ENCODE assay signal across 20 cellular contexts in the genomic region with DNA sequence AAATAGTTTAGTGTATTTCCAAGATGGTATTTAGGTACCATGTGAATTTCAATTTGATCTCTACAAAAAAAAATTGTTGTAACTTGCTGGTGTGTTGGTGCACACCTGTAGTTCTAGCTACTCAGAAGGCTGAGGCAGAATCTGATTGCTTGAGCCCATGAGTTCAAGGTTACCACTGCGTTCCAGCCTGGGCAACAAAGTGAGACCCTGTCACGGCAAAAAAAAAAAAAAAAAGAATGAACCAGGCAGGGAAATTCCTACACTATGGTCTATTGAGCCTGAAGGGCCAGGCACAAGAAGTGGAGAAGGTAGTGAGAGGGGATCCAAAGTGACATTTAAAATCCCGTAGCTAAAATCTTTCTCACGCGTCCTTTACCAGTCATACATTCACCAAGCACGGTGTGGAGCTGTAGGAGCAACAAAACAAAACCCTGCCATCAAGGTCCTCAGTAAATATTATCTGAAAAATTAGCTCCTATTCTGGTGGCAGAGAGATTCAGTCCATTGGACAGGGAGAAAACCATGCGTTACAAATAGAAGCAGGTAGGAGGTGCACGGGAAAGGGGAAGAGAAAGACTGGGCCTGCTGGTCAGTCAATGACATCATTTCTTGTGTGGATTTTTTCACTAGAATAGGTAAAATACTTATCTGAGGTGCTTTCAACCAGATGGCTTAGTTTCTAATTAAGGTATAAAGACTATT. TPM values are rescaled to one million over a fixed set of nuclear protein-coding genes. Genes with fewer than 3 reads are reported as not detected.
DNase-seq lines count a peak whose midpoint lies in the region; ATAC-seq, FAIRE-seq and TF ChIP-seq lines count a peak whose summit lies in the region.
"Had no signal": no experiment of that assay in that cellular context is flagged by ENCODE, and none has a peak within 500 bp of the region (broad histone marks: within the 10 kb centered on the region; RNA-seq: fewer than 3 reads in every experiment).

No MANE protein-coding gene starts in this region.

- no peak overlapping the region for H3K4me3 ChIP-seq in OCI-LY7 (ENCODE audit: low read depth, low read length, poor library complexity, severe bottlenecking)
- H3K4me3 ChIP-seq in HepG2 (replicated peaks in 1 of 3; ENCODE audit: insufficient read depth in 1 of 3, low read depth in 2 of 3, low read length in 3 of 3): no peak overlapping the region
- no peak overlapping the region for H3K4me3 ChIP-seq in effector memory CD4-positive, alpha-beta T cell (ENCODE audit: insufficient read depth, low read depth, low read length, poor library complexity, severe bottlenecking)
- H3K4me3 ChIP-seq: heart left ventricle, prostate gland, spleen, tibial nerve had no signal

- POLR2A ChIA-PET in OCI-LY7 (lab: Charles Lee) (interaction anchor here (0.6 to 0.9 kb wide), 4 partner anchors 19 to 97 kb away, joined by 3 to 4 read pairs (median 4); no protein-coding TSS in a partner anchor), HepG2 (lab: Yijun Ruan, JAX) (interaction anchor here (0.7 to 2.1 kb wide), 10 partner anchors 17 to 319 kb away, joined by 3 to 15 read pairs (median 4); partner anchors contain the start of genes RSL1D1, TXNDC11 and ZC3H7A)

- DNase-seq in OCI-LY7 (ENCODE audit: low spot score): peak; percentile 39
- DNase-seq in HepG2 (ENCODE audit: low spot score): peak; percentile 15
- DNase-seq in effector memory CD4-positive, alpha-beta T cell: no peak
- DNase-seq in H9: no peak
- DNase-seq: NCI-H1436 treated with DMSO at 0.1 percent for 48 hours, NCI-H774 had no signal

- no peak overlapping the region for H2BK20ac ChIP-seq in H9 (ENCODE audit: low read depth, low read length, poor library complexity, severe bottlenecking)

- no peak for FAIRE-seq in HepG2 (lab: Jason Lieb, UNC)
- FAIRE-seq: HTR-8/SVneo, RCC 7860 had no signal

- no peaks in the 10 kb centered on the region; a peak in 1 of 4 replicates for H3K4me1 Mint-ChIP-seq in H9

- H3K79me2 ChIP-seq in OCI-LY7 (ENCODE audit: insufficient read depth, low read depth, low read length) (peaks cover 14% of the 10 kb centered on the region; the same call in 1 of the 2 replicates), HepG2 (ENCODE audit: insufficient read depth, low read length) (peaks cover 21% of the 10 kb centered on the region), H9 (ENCODE audit: insufficient read depth, low read length) (no peaks in the 10 kb centered on the region)

- no peak overlapping the region for H3K23ac ChIP-seq in H9 (ENCODE audit: insufficient read length, low read depth, low read length)

- no peaks in the 10 kb centered on the region for H3K27me3 Mint-ChIP-seq in H9 (ENCODE audit: low read depth)
- H3K27me3 Mint-ChIP-seq: CD4-positive, alpha-beta memory T cell; effector memory CD8-positive, alpha-beta T cell; naive thymus-derived CD8-positive, alpha-beta T cell had no signal

- no peak overlapping the region for H2BK12ac ChIP-seq in H9 (ENCODE audit: insufficient read length, low read depth, low read length)

- in situ Hi-C loops in HepG2 (cut with HindIII; ENCODE audit: extremely low pct_ligation_motif_present, low pct_unique_long_range_greater_than_20kb): loop anchor here (10.0 kb wide), 1 partner anchor 321 kb away; no protein-coding TSS in a partner anchor

- no peak overlapping the region for H4K8ac ChIP-seq in H9 (replicated peaks; ENCODE audit: insufficient read length, low read depth, low read length)

- H2AK5ac ChIP-seq in H9 (ENCODE audit: insufficient read length, low read length): no peak overlapping the region

- peak; percentile 35 for ATAC-seq in HepG2
- no peak for ATAC-seq in HG02798 (IDR thresholded peaks at IDR 0.05; ENCODE audit: poor library complexity, unreplicated experiment)
- no peak for ATAC-seq in HG03520 (IDR thresholded peaks at IDR 0.05; ENCODE audit: unreplicated experiment)

- no peak overlapping the region for H2BK120ac ChIP-seq in H9 (ENCODE audit: low read depth, low read length, poor library complexity, severe bottlenecking)

- no peak overlapping the region for H4K91ac ChIP-seq in H9 (ENCODE audit: insufficient read length, low read depth, low read length)

- H3K56ac ChIP-seq in H9 (ENCODE audit: insufficient read length, low read depth, low read length): no peak overlapping the region

- no peaks in the 10 kb centered on the region for H3K79me1 ChIP-seq in H9 (ENCODE audit: insufficient read depth, low read depth, low read length, poor library complexity, severe bottlenecking)

- no peak for TF ChIP-seq POLR2A in HepG2 (IDR thresholded peaks at IDR 0.05; ENCODE audit: insufficient read depth in 1 of 2, low read depth in 2 of 2, low read length in 2 of 2)

- peak overlapping the region; percentile 27 for H3K27ac ChIP-seq in 22Rv1
- peak overlapping the region; percentile 54 for H3K27ac ChIP-seq in OCI-LY7 (ENCODE audit: low read depth, low read length, poor library complexity, severe bottlenecking)
- peak overlapping the region; percentile 34 for H3K27ac ChIP-seq in HepG2 (ENCODE audit: extremely low read length, insufficient read depth, low read length)
- H3K27ac ChIP-seq in effector memory CD4-positive, alpha-beta T cell (ENCODE audit: insufficient read depth, low read length, poor library complexity, severe bottlenecking): no peak overlapping the region
- no peak overlapping the region for H3K27ac ChIP-seq in H9 (ENCODE audit: insufficient read length, low read depth, low read length)
- H3K27ac ChIP-seq: tibial nerve had no signal

- peaks cover 2 to 19% (median 9%) of the 10 kb centered on the region in 3 experiments; a peak in 6 of 7 replicates for H3K36me3 Mint-ChIP-seq in H9 (ENCODE audit: insufficient read depth in 1 of 3, low read depth in 3 of 3)

- CTCF ChIA-PET in OCI-LY7 (lab: Charles Lee; ENCODE audit: unreplicated experiment): interaction anchor here (0.6 to 1.3 kb wide), 5 partner anchors 46 to 696 kb away, joined by 3 to 5 read pairs (median 3); no protein-coding TSS in a partner anchor
- CTCF ChIA-PET in HepG2 (lab: Yijun Ruan, JAX; ENCODE audit: low intra/inter-chr PET ratio, low total read pairs): interaction anchor here (1.1 to 3.0 kb wide), 6 partner anchors 15 to 319 kb away, joined by 3 to 33 read pairs (median 4); no protein-coding TSS in a partner anchor

- no peak overlapping the region for H2BK15ac ChIP-seq in H9 (ENCODE audit: low read depth, low read length)

- H3K4me1 ChIP-seq in OCI-LY7 (ENCODE audit: insufficient read depth, low read length, poor library complexity, severe bottlenecking) (peaks cover 77% of the 10 kb centered on the region), HepG2 (ENCODE audit: insufficient read depth, low read length) (peaks cover 41% of the 10 kb centered on the region), H9 (ENCODE audit: insufficient read depth, low read length) (no peaks in the 10 kb centered on the region)
- no peaks in the 10 kb centered on the region for H3K4me1 ChIP-seq in effector memory CD4-positive, alpha-beta T cell (ENCODE audit: control insufficient read depth, insufficient read depth, low read length, poor library complexity, severe bottlenecking)
- H3K4me1 ChIP-seq: prostate gland had no signal

- no peak overlapping the region for H3T11ph ChIP-seq in H9 (ENCODE audit: low read length)

- no peaks in the 10 kb centered on the region for H3K23me2 ChIP-seq in H9 (ENCODE audit: insufficient read length, low read depth, low read length, poor library complexity, severe bottlenecking)

- H3K4me2 ChIP-seq in OCI-LY7 (ENCODE audit: low read length): peak overlapping the region; percentile 48
- no peak overlapping the region for H3K4me2 ChIP-seq in HepG2 (ENCODE audit: low read depth, low read length)
- no peak overlapping the region for H3K4me2 ChIP-seq in H9 (ENCODE audit: insufficient read depth, insufficient read length, low read length)
- H3K4me2 ChIP-seq: SK-N-SH had no signal

- WGBS in HepG2 (ENCODE audit: low lambda C conversion rate): 71% methylated on average over 8 of the region's 8 CpGs
- no CpG with 5 or more reads among the region's 8 CpGs for WGBS in H9 (ENCODE audit: extremely low coverage, insufficient read length, low lambda C conversion rate)

- TF ChIP-seq CTCF in 22Rv1 (IDR thresholded peaks at IDR 0.05) (no peak), GM12872 (IDR thresholded peaks at IDR 0.05; ENCODE audit: insufficient read depth, low read depth, low read length) (peak; percentile 22; the same call in 1 of the 3 replicates), OCI-LY7 (conservative IDR thresholded peaks at IDR 0.05; ENCODE audit: low read length) (peak; percentile 25; the same call in 1 of the 2 replicates), HepG2 (CRISPR knock-in tag; IDR thresholded peaks at IDR 0.05) (peak; percentile 20; the same call in 1 of the 2 replicates), H9 (conservative IDR thresholded peaks at IDR 0.05) (no peak)

- H3K36me3 ChIP-seq in OCI-LY7 (ENCODE audit: insufficient read depth, low read length) (peaks cover 66% of the 10 kb centered on the region), HepG2 (replicated peaks in 1 of 2; ENCODE audit: control insufficient read depth in 1 of 2, insufficient read depth in 2 of 2, low read length in 2 of 2) (peaks cover 20 to 76% of the 10 kb centered on the region in 2 experiments)
- peaks cover 31% of the 10 kb centered on the region for H3K36me3 ChIP-seq in effector memory CD4-positive, alpha-beta T cell (ENCODE audit: control insufficient read depth, insufficient read depth, low read length)
- H3K36me3 ChIP-seq: prostate gland had no signal

- TF ChIP-seq RAD21 in HepG2 (CRISPR knock-in tag; IDR thresholded peaks at IDR 0.05): no peak

- no peak overlapping the region for H2AFZ ChIP-seq in OCI-LY7 (ENCODE audit: low read length)
- H2AFZ ChIP-seq in HepG2 (ENCODE audit: low read length): no peak overlapping the region
- no peak overlapping the region for H2AFZ ChIP-seq in H9 (ENCODE audit: low read length)

- H3K9me2 ChIP-seq in OCI-LY7 (ENCODE audit: insufficient read depth, low read length): no peaks in the 10 kb centered on the region
- H3K9me2 ChIP-seq: SK-N-SH had no signal

- TSS peak; percentile 7 for BruUV-seq in OCI-LY7 (replicated peaks; lab: Mats Ljungman, UMichigan)
- BruUV-seq in HepG2 (replicated peaks; lab: Mats Ljungman, UMichigan): no TSS peak

- no peak overlapping the region for H3K18ac ChIP-seq in H9 (ENCODE audit: insufficient read length, low read depth, low read length)

- H3K9ac ChIP-seq in HepG2 (ENCODE audit: insufficient read depth, low read depth, low read length): no peak overlapping the region
- no peak overlapping the region for H3K9ac ChIP-seq in H9 (ENCODE audit: extremely low read depth, insufficient read length, low read length)
- H3K9ac ChIP-seq: SK-N-SH had no signal

- no peak overlapping the region for H3K4me3 Mint-ChIP-seq in H9
- H3K4me3 Mint-ChIP-seq: CD4-positive, alpha-beta memory T cell; effector memory CD8-positive, alpha-beta T cell; naive thymus-derived CD8-positive, alpha-beta T cell had no signal

- H3K27me3 ChIP-seq in HepG2 (ENCODE audit: control insufficient read depth in 1 of 2, insufficient read depth in 2 of 2, low read length in 2 of 2) (no peaks in the 10 kb centered on the region), H9 (ENCODE audit: insufficient read depth, low read length) (no peaks in the 10 kb centered on the region)
- H3K27me3 ChIP-seq in effector memory CD4-positive, alpha-beta T cell (replicated peaks; ENCODE audit: control insufficient read depth, insufficient read depth, low read length, poor library complexity, severe bottlenecking): no peaks in the 10 kb centered on the region
- H3K27me3 ChIP-seq: heart left ventricle, spleen, tibial nerve had no signal

- no peak overlapping the region for H3K14ac ChIP-seq in H9 (ENCODE audit: insufficient read depth, low read length)

- no peak for TF ChIP-seq EP300 in HepG2 (IDR thresholded peaks at IDR 0.05; ENCODE audit: low read depth in 2 of 2, low read length in 2 of 2)
- no peak for TF ChIP-seq EP300 in HepG2 (CRISPR knock-in tag; IDR thresholded peaks at IDR 0.05; ENCODE audit: borderline replicate concordance)

- H4K5ac ChIP-seq in H9 (ENCODE audit: insufficient read length, low read depth, low read length): no peak overlapping the region

- no peaks in the 10 kb centered on the region for H4K20me1 ChIP-seq in OCI-LY7 (ENCODE audit: insufficient read depth, low read length)
- peaks cover 29% of the 10 kb centered on the region; the same call in 1 of the 2 replicates for H4K20me1 ChIP-seq in HepG2 (ENCODE audit: insufficient read depth, low read length)
- H4K20me1 ChIP-seq in H9 (ENCODE audit: control insufficient read depth, insufficient read depth, insufficient read length): no peaks in the 10 kb centered on the region

- intact Hi-C loops in OCI-LY7 (cut with micrococcal nuclease; ENCODE audit: unreplicated experiment) (loop anchor here (1.0 to 2.0 kb wide), 5 partner anchors 27 to 309 kb away; no protein-coding TSS in a partner anchor), HepG2 (cut with micrococcal nuclease; ENCODE audit: unreplicated experiment) (loop anchor here (2.0 kb wide), 1 partner anchor 309 kb away; no protein-coding TSS in a partner anchor)

- no peak overlapping the region for H2BK5ac ChIP-seq in H9 (ENCODE audit: insufficient read length, low read length)

- H3K9me3 Mint-ChIP-seq in H9: no peaks in the 10 kb centered on the region
- H3K9me3 Mint-ChIP-seq: CD4-positive, alpha-beta memory T cell; effector memory CD8-positive, alpha-beta T cell; naive thymus-derived CD8-positive, alpha-beta T cell had no signal

- peak overlapping the region in 1 of 3 experiments; percentile 67; a peak in 1 of 7 replicates for H3K27ac Mint-ChIP-seq in H9

- H3K9me3 ChIP-seq in OCI-LY7 (ENCODE audit: low read length) (no peaks in the 10 kb centered on the region), HepG2 (ENCODE audit: low read length) (no peaks in the 10 kb centered on the region), H9 (ENCODE audit: control insufficient read depth, low read depth, low read length) (no peaks in the 10 kb centered on the region)
- H3K9me3 ChIP-seq in effector memory CD4-positive, alpha-beta T cell (ENCODE audit: control insufficient read depth, low read length): no peaks in the 10 kb centered on the region
- H3K9me3 ChIP-seq: heart left ventricle, prostate gland, SK-N-SH, spleen, tibial nerve had no signal

- no peak overlapping the region for H3K4ac ChIP-seq in H9 (ENCODE audit: low read depth, low read length)

RNA-seq across cellular contexts. Expression of gene TXNDC11, which starts 27.3 kb away (rescaled TPM):
- total RNA-seq in OCI-LY7 (2014; rRNA removed; shearing (Covaris generic)): 79.8 and 96.0 TPM in 2 replicates
- total RNA-seq in OCI-LY7 (2022) (88.6 and 96.7 TPM in 2 replicates), HepG2 (2016; rRNA removed; fragmentation: Illumina TruSeq; extraction: Trizol) (46.4 and 74.9 TPM in 2 replicates), H9 (2021) (12.2 and 15.3 TPM in 2 replicates)
- total RNA-seq in HepG2 (2016; cell fraction: cytosol; rRNA removed; fragmentation: Illumina TruSeq; extraction: Trizol; ENCODE audit: low read depth): 35.1 and 37.4 TPM in 2 replicates
- 41.1 and 74.2 TPM in 2 replicates for total RNA-seq in HepG2 (2016; cell fraction: insoluble cytoplasmic fraction; rRNA removed; fragmentation: Illumina TruSeq; extraction: Trizol)
- 66.4 and 69.7 TPM in 2 replicates for total RNA-seq in HepG2 (2016; cell fraction: membrane; rRNA removed; fragmentation: Illumina TruSeq; extraction: Trizol)
- total RNA-seq in HepG2 (2016; cell fraction: nucleus; rRNA removed; fragmentation: Illumina TruSeq; extraction: Trizol): 67.8 and 74.4 TPM in 2 replicates
- 123 and 124 TPM in 2 replicates for polyA plus RNA-seq in HepG2 (2011; rRNA removed)
- polyA plus RNA-seq in HepG2 (2011; cell fraction: cytosol; rRNA removed): 124 and 127 TPM in 2 replicates
- polyA plus RNA-seq in HepG2 (2011; cell fraction: nucleus; rRNA removed): 90.0 and 92.7 TPM in 2 replicates
- polyA plus RNA-seq in HepG2 (2012): 52.3 and 58.7 TPM in 2 replicates
- 27.8 and 29.0 TPM in 2 replicates for polyA plus RNA-seq in HepG2 (2016; cell fraction: cytosol; fragmentation: Illumina TruSeq; extraction: Trizol; ENCODE audit: low read depth)
- 50.3 and 56.6 TPM in 2 replicates for polyA plus RNA-seq in HepG2 (2016; cell fraction: insoluble cytoplasmic fraction; fragmentation: Illumina TruSeq; extraction: Trizol; ENCODE audit: low read depth)
- polyA plus RNA-seq in HepG2 (2016; cell fraction: membrane; fragmentation: Illumina TruSeq; extraction: Trizol; ENCODE audit: low read depth): 51.9 and 62.9 TPM in 2 replicates
- 110 TPM in 2 replicates for polyA plus RNA-seq in HepG2 (2016; cell fraction: nucleus; fragmentation: Illumina TruSeq; extraction: Trizol; ENCODE audit: insufficient read depth, low read depth)
- polyA minus RNA-seq in HepG2 (2011; rRNA and poly(A)+ RNA removed; ENCODE audit: low replicate concordance): 53.2 and 119 TPM in 2 replicates
- polyA minus RNA-seq in HepG2 (2011; cell fraction: cytosol; rRNA and poly(A)+ RNA removed): 62.7 TPM in 2 replicates
- 73.1 and 73.3 TPM in 2 replicates for polyA minus RNA-seq in HepG2 (2011; cell fraction: nucleus; rRNA and poly(A)+ RNA removed)

RNA-seq across cellular contexts. Expression of gene SNN, which starts 47.1 kb away (rescaled TPM):
- 28.3 and 31.8 TPM in 2 replicates for total RNA-seq in OCI-LY7 (2014; rRNA removed; shearing (Covaris generic))
- total RNA-seq in OCI-LY7 (2022): 27.8 and 31.6 TPM in 2 replicates
- total RNA-seq in HepG2 (2016; rRNA removed; fragmentation: Illumina TruSeq; extraction: Trizol): 8.4 TPM in 2 replicates
- 7.1 and 8.0 TPM in 2 replicates for total RNA-seq in HepG2 (2016; cell fraction: cytosol; rRNA removed; fragmentation: Illumina TruSeq; extraction: Trizol; ENCODE audit: low read depth)
- 6.0 and 8.2 TPM in 2 replicates for total RNA-seq in HepG2 (2016; cell fraction: insoluble cytoplasmic fraction; rRNA removed; fragmentation: Illumina TruSeq; extraction: Trizol)
- total RNA-seq in HepG2 (2016; cell fraction: membrane; rRNA removed; fragmentation: Illumina TruSeq; extraction: Trizol): 18.8 and 19.0 TPM in 2 replicates
- total RNA-seq in HepG2 (2016; cell fraction: nucleus; rRNA removed; fragmentation: Illumina TruSeq; extraction: Trizol): 4.0 and 5.8 TPM in 2 replicates
- polyA plus RNA-seq in HepG2 (2011; rRNA removed): 5.2 and 5.6 TPM in 2 replicates
- polyA plus RNA-seq in HepG2 (2011; cell fraction: cytosol; rRNA removed): 4.6 and 5.0 TPM in 2 replicates
- polyA plus RNA-seq in HepG2 (2011; cell fraction: nucleus; rRNA removed): 4.7 and 4.9 TPM in 2 replicates
- polyA plus RNA-seq in HepG2 (2012): 3.0 and 3.4 TPM in 2 replicates
- 8.8 and 9.8 TPM in 2 replicates for polyA plus RNA-seq in HepG2 (2016; cell fraction: cytosol; fragmentation: Illumina TruSeq; extraction: Trizol; ENCODE audit: low read depth)
- polyA plus RNA-seq in HepG2 (2016; cell fraction: insoluble cytoplasmic fraction; fragmentation: Illumina TruSeq; extraction: Trizol; ENCODE audit: low read depth): 8.1 and 9.3 TPM in 2 replicates
- 17.1 and 17.3 TPM in 2 replicates for polyA plus RNA-seq in HepG2 (2016; cell fraction: membrane; fragmentation: Illumina TruSeq; extraction: Trizol; ENCODE audit: low read depth)
- polyA plus RNA-seq in HepG2 (2016; cell fraction: nucleus; fragmentation: Illumina TruSeq; extraction: Trizol; ENCODE audit: insufficient read depth, low read depth): 7.7 and 8.0 TPM in 2 replicates
- 2.2 and 3.6 TPM in 2 replicates for polyA minus RNA-seq in HepG2 (2011; rRNA and poly(A)+ RNA removed; ENCODE audit: low replicate concordance)
- 1.6 and 1.9 TPM in 2 replicates for polyA minus RNA-seq in HepG2 (2011; cell fraction: cytosol; rRNA and poly(A)+ RNA removed)
- polyA minus RNA-seq in HepG2 (2011; cell fraction: nucleus; rRNA and poly(A)+ RNA removed): 4.4 and 4.9 TPM in 2 replicates
- 43.9 and 44.2 TPM in 2 replicates for total RNA-seq in H9 (2021)

Comparison
In these comparisons a context has a peak if more than half of its experiments do, and no peak if none do; other contexts are left out.
1. H3K27ac ChIP-seq: peak in 22Rv1 (single experiment), OCI-LY7 (single experiment) and HepG2 (single experiment); none in effector memory CD4-positive, alpha-beta T cell (single experiment) and H9 (single experiment).
2. CTCF ChIP-seq: peak in GM12872 (single experiment), OCI-LY7 (single experiment) and HepG2 (single experiment); none in 22Rv1 (single experiment) and H9 (single experiment).
3. DNase-seq: peak in OCI-LY7 (single experiment) and HepG2 (single experiment); none in effector memory CD4-positive, alpha-beta T cell (0 of 3) and H9 (single experiment).